Comparison of ENCODE assay signal across 8 cellular contexts in the genomic region with DNA sequence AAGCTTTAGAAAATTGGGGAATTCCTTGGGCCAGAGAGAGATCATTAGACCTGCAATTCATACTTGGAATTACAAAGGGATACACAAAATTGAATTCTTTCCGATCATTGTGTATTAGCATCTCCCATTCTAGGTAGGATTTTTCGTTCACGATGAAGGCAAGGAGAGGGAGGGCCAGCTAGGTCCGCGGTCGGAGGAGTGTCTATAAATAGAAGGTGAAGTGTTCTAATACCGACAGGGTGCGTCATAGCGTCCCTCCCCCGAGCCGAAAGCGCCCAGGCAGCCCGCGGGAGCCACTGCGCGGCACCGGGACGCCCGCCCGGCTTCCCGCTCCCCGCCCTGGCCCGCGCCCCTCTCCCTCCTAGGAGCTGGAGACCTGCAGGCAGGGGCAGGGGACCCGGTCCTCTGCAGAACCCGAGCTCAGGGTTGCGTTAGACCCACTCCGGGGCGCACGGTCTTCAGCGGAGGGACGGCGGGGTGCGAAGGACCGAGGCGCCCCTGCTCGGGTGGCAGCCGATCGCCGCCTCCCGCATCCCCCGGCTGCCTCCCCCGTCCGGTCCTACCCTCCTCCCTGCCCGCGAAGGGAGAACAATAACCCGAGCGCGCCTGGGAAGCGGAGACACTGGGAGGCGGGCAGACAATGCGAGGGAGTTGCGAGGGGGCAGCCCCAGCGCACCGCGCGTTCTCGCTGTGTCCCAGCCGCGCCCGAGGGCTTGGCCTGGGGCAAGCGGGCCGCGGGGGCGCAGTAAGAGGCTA.
DNase-seq lines count a peak whose midpoint lies in the region; ATAC-seq and TF ChIP-seq lines count a peak whose summit lies in the region.

No MANE protein-coding gene starts in this region.

- H3K4me3 ChIP-seq in DND-41 (ENCODE audit: low read depth in 1 of 2, low read length in 2 of 2) (peak overlapping the region; percentile 27 to 71), PC-9 (peak overlapping the region; percentile 66)

- H3K27ac Mint-ChIP-seq in IgD-negative memory B cell = peak overlapping the region; percentile 54 to 95 (median 94)
- peak overlapping the region; percentile 90 to 99 (median 96) for H3K27ac Mint-ChIP-seq in naive thymus-derived CD8-positive, alpha-beta T cell

- H3K4me2 ChIP-seq in DND-41 (ENCODE audit: insufficient read depth, low read length) = peak overlapping the region; percentile 81
- H3K4me2 ChIP-seq in PC-9 = peak overlapping the region; percentile 90

- peak overlapping the region; percentile 81 for H3K9ac ChIP-seq in DND-41 (ENCODE audit: low read depth, low read length)

- no peaks in the 10 kb centered on the region for H4K20me1 ChIP-seq in DND-41 (ENCODE audit: insufficient read depth, low read length)
- H4K20me1 ChIP-seq in PC-9 (ENCODE audit: insufficient read depth) = no peaks in the 10 kb centered on the region

- peaks cover 14% of the 10 kb centered on the region for H3F3A ChIP-seq in PC-9 (ENCODE audit: insufficient read depth, low read depth)

- H2AFZ ChIP-seq in DND-41 (ENCODE audit: low read depth, low read length) = peak overlapping the region; percentile 70
- H2AFZ ChIP-seq in PC-9 = peak overlapping the region; percentile 85

- ATAC-seq in DND-41 (ENCODE audit: insufficient read depth, low read depth) (peak; percentile 77), GM21619 (IDR thresholded peaks at IDR 0.05; ENCODE audit: unreplicated experiment) (peak; percentile 89)
- peak; percentile 73 to 75 for ATAC-seq in naive thymus-derived CD8-positive, alpha-beta T cell

- H3K27ac ChIP-seq in DND-41 (ENCODE audit: low read length) (peak overlapping the region; percentile 54), PC-9 (peak overlapping the region; percentile 84)

- H3K36me3 ChIP-seq in DND-41 (ENCODE audit: insufficient read depth, low read length) (no peaks in the 10 kb centered on the region), PC-9 (ENCODE audit: low read depth) (no peaks in the 10 kb centered on the region)

- H3K4me3 Mint-ChIP-seq in IgD-negative memory B cell = peak overlapping the region; percentile 77 to 95 (median 92)
- peak overlapping the region; percentile 92 to 99 (median 94) for H3K4me3 Mint-ChIP-seq in naive thymus-derived CD8-positive, alpha-beta T cell

- no TSS peak for BruUV-seq in PC-9 (replicated peaks; lab: Mats Ljungman, UMichigan)

- DNase-seq in DND-41 (peak; percentile 74), PC-9 (peak; percentile 84 to 89), activated T-helper 1 cell treated with Interleukin-2 at 50 U/mL for 16 hours (ENCODE audit: low read depth) (peak; percentile 55), fibroblast of gingiva (ENCODE audit: low read depth) (peak; percentile 83)
- peak; percentile 51 to 85 (median 57) for DNase-seq in naive thymus-derived CD8-positive, alpha-beta T cell
- peak; percentile 75 for DNase-seq in stimulated activated naive CD4-positive, alpha-beta T cell treated with Interleukin-2 at 50 U/mL for 16 hours (lab: John Stamatoyannopoulos, UW)

- no peaks in the 10 kb centered on the region for H3K79me2 ChIP-seq in DND-41 (ENCODE audit: insufficient read depth, low read length)
- no peaks in the 10 kb centered on the region for H3K79me2 ChIP-seq in PC-9 (ENCODE audit: low read depth)

- no peaks in the 10 kb centered on the region for H3K9me3 ChIP-seq in DND-41 (ENCODE audit: insufficient read depth, low read length, severe bottlenecking)
- H3K9me3 ChIP-seq in PC-9 (ENCODE audit: insufficient read depth, low read depth) = no peaks in the 10 kb centered on the region

- POLR2A ChIA-PET in PC-9 (lab: Charles Lee; ENCODE audit: unreplicated experiment) = interaction anchor here (0.6 to 1.3 kb wide), 6 partner anchors 17 to 114 kb away, joined by 4 to 10 read pairs (median 6); partner anchors contain the start of gene SERTAD2
- POLR2A ChIA-PET in naive thymus-derived CD8-positive, alpha-beta T cell (lab: Charles Lee) = interaction anchor here (0.6 to 2.4 kb wide), 20 partner anchors 8 to 362 kb away, joined by 3 to 46 read pairs (median 4); partner anchors contain the start of genes AFTPH, RAB1A and SERTAD2

- H3K9me2 ChIP-seq in PC-9 (ENCODE audit: insufficient read depth) = no peaks in the 10 kb centered on the region

- H3K27me3 ChIP-seq in DND-41 (ENCODE audit: insufficient read depth, low read length, poor library complexity) (peaks cover 39% of the 10 kb centered on the region), PC-9 (ENCODE audit: insufficient read depth, low read depth) (no peaks in the 10 kb centered on the region)

- H3K4me1 ChIP-seq in DND-41 (ENCODE audit: insufficient read depth, low read length) = peaks cover 24% of the 10 kb centered on the region
- peaks cover 45% of the 10 kb centered on the region for H3K4me1 ChIP-seq in PC-9 (replicated peaks; ENCODE audit: insufficient read depth)

- intact Hi-C loops in PC-9 (cut with micrococcal nuclease; ENCODE audit: unreplicated experiment) = loop anchor here (1.0 to 10.0 kb wide), 8 partner anchors 11 to 243 kb away; partner anchors contain the start of gene AFTPH

- TF ChIP-seq CTCF in DND-41 (IDR thresholded peaks at IDR 0.05; ENCODE audit: borderline replicate concordance, extremely low read depth, low read length, poor library complexity, severe bottlenecking) (peak; percentile 27), PC-9 (conservative IDR thresholded peaks at IDR 0.05) (no peak)

- CTCF ChIA-PET in PC-9 (lab: Charles Lee) = interaction anchor here (1.7 kb wide), 1 partner anchor 17 kb away, joined by 11 read pairs; no protein-coding TSS in a partner anchor

- no peaks in the 10 kb centered on the region for H3K9me3 Mint-ChIP-seq in IgD-negative memory B cell
- no peaks in the 10 kb centered on the region for H3K9me3 Mint-ChIP-seq in naive thymus-derived CD8-positive, alpha-beta T cell

- no peaks in the 10 kb centered on the region for H3K27me3 Mint-ChIP-seq in IgD-negative memory B cell
- H3K27me3 Mint-ChIP-seq in naive thymus-derived CD8-positive, alpha-beta T cell = no peaks in the 10 kb centered on the region

- H3K36me3 Mint-ChIP-seq in IgD-negative memory B cell = no peaks in the 10 kb centered on the region
- H3K36me3 Mint-ChIP-seq in naive thymus-derived CD8-positive, alpha-beta T cell = no peaks in the 10 kb centered on the region

- peaks cover 15 to 21% (median 15%) of the 10 kb centered on the region in 3 donors for H3K4me1 Mint-ChIP-seq in IgD-negative memory B cell
- peaks cover 11 to 27% (median 17%) of the 10 kb centered on the region in 4 donors for H3K4me1 Mint-ChIP-seq in naive thymus-derived CD8-positive, alpha-beta T cell

Comparison
In these comparisons a context has a peak if more than half of its experiments do, and no peak if none do; other contexts are left out.
1. Peak in every context shown above with its lines: DNase-seq, ATAC-seq, H3K4me3 ChIP-seq and H3K27ac ChIP-seq.